7 cellular contexts compared by ENCODE assay signal in the genomic region with DNA sequence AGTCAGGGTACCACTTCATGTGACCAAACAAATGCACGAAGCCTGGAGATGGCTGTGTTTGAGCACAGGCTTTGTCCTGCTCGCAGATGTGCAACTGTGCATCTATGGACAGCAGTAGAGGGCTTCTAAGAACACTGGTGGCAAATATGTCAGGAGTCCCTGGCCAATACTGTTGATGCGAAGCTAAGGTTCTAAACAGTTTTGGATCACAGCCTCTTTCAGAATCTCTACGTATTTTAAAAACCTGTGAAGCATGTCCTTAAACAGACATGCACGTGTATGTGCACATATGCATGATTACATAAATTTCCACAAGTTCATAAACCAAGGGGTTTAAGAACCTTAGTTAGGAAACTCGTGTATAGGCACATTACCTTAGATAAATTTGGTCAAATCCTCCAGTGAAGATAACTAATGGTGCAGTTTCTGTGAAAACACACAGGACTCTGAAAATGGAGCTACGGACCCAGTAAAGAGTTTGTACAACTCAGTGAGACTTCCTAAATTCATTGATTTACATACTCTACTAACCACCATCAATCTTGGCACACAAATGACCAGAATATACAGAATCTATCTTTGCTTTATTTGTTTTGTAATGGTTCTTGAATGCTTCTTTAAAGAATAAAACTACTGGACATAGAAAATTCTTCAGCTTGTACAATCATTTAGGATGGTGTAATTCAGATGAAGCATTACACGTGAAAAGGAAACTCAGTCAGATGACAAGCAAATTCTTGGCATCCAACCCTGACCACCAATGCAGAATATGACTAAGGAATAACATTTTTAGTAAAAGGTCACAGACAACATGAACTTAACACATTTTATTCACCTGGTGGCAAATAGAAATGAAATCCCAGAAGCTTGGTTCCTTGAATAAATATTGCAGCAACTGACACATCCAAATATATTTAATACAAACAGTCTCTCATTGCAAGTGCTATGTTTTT. TPM values are rescaled to one million over a fixed set of nuclear protein-coding genes. Genes with fewer than 3 reads are reported as not detected.
DNase-seq lines count a peak whose midpoint lies in the region; ATAC-seq, FAIRE-seq and TF ChIP-seq lines count a peak whose summit lies in the region.

No MANE protein-coding gene starts in this region.

- peak; percentile 84 for FAIRE-seq in H54 (lab: Jason Lieb, UNC)

- no peak overlapping the region for H3K27ac ChIP-seq in upper lobe of left lung

- 75 to 76% methylated on average over 8 of the region's 8 CpGs for WGBS in upper lobe of left lung, 2 donors

- ATAC-seq in GM18511 (IDR thresholded peaks at IDR 0.05; ENCODE audit: unreplicated experiment) (peak; percentile 71), upper lobe of left lung (ENCODE audit: low FRiP score in 2 of 2) (no peak)

- no peak overlapping the region for H3K4me3 ChIP-seq in upper lobe of left lung

- no peaks in the 10 kb centered on the region for H3K4me1 ChIP-seq in upper lobe of left lung

- DNase-seq in H54 (ENCODE audit: insufficient read length, low spot score) (no peak), NCI-H460 (ENCODE audit: extremely low read depth, low read depth) (peak; percentile 7), foreskin melanocyte (peak; percentile 39), upper lobe of left lung (no peak), GOT3 (lab: John Stamatoyannopoulos, UW) (no peak)
- DNase-seq in stimulated activated CD4-positive, alpha-beta T cell treated with anti-CD3 and anti-CD28 coated beads, Interleukin-12 subunit alpha, Interleukin-12 subunit beta, amount 100 ng/mL, for 4 hours: no peak

- H3K9me3 ChIP-seq in upper lobe of left lung: no peaks in the 10 kb centered on the region

- H3K27me3 ChIP-seq in upper lobe of left lung: no peaks in the 10 kb centered on the region

- TF ChIP-seq EP300 in upper lobe of left lung (IDR thresholded peaks at IDR 0.05): no peak

- no peaks in the 10 kb centered on the region for H3K36me3 ChIP-seq in upper lobe of left lung

- TF ChIP-seq POLR2A in H54 (IDR thresholded peaks at IDR 0.05; ENCODE audit: low read depth, low read length) (no peak), upper lobe of left lung (IDR thresholded peaks at IDR 0.05) (no peak)

- TF ChIP-seq CTCF in upper lobe of left lung (IDR thresholded peaks at IDR 0.05): no peak

RNA-seq across cellular contexts. Expression of a gene that starts 27.4 kb away (rescaled TPM):
- 0.84 TPM in 2 replicates for total RNA-seq in NCI-H460 (2014; rRNA removed; shearing (Covaris generic))
- polyA plus RNA-seq in NCI-H460 (2014; cell fraction: nucleus; rRNA removed): 0.35 and 0.56 TPM in 2 replicates
- 1 to 10 TPM in 1 of 6 donors, under 1 TPM in 5; 0.30 to 3.1 (median 0.32) TPM for total RNA-seq in upper lobe of left lung

Comparison
In these comparisons a context has a peak if more than half of its experiments do, and no peak if none do; other contexts are left out.
1. DNase-seq: peak in NCI-H460 (single experiment) and foreskin melanocyte (single experiment); none in H54 (single experiment), upper lobe of left lung (0 of 2), stimulated activated CD4-positive, alpha-beta T cell treated with anti-CD3 and anti-CD28 coated beads, Interleukin-12 subunit alpha, Interleukin-12 subunit beta, amount 100 ng/mL, for 4 hours (single experiment) and GOT3 (single experiment).